Comparison of ENCODE assay signal across 8 cellular contexts in genomic region chr1:204647114-204647804, GRCh38. TPM values are rescaled to one million over a fixed set of nuclear protein-coding genes. Genes with fewer than 3 reads are reported as not detected.
A peak's percentile ranks its signal among the peaks of the same experiment; 100 is the strongest.
DNase-seq lines count a peak whose midpoint lies in the region; ATAC-seq and TF ChIP-seq lines count a peak whose summit lies in the region.

No MANE protein-coding gene starts in this region.

- DNase-seq in COLO668 (lab: John Stamatoyannopoulos, UW; ENCODE audit: unreplicated experiment), result peak; percentile 39
- DNase-seq in GM19240 (ENCODE audit: insufficient read length, low spot score), result peak; percentile 60
- peak; percentile 81 to 86 for DNase-seq in erythroblast (lab: John Stamatoyannopoulos, UW)
- peak; percentile 85 for DNase-seq in renal cortical epithelial cell (ENCODE audit: low read depth)

- TF ChIP-seq POLR2A in erythroblast (IDR thresholded peaks at IDR 0.05; ENCODE audit: low read length), result no peak

- ATAC-seq in HG02763 (IDR thresholded peaks at IDR 0.05; ENCODE audit: unreplicated experiment) (no peak), HG03175 (IDR thresholded peaks at IDR 0.05; ENCODE audit: unreplicated experiment) (no peak), GM18520 (IDR thresholded peaks at IDR 0.05; ENCODE audit: unreplicated experiment) (no peak)

TF ChIP-seq in PFSK-1, 5 proteins besides CTCF, POLR2A, EP300 and RAD21:
- TF ChIP-seq SIN3A (IDR thresholded peaks at IDR 0.05; ENCODE audit: borderline replicate concordance, insufficient read depth, low read length) (peak; percentile 68; the same call in 1 of the 2 replicates), TAF1 (IDR thresholded peaks at IDR 0.05; ENCODE audit: borderline replicate concordance, insufficient read depth, low read length) (no peak), POLR2AphosphoS5 (IDR thresholded peaks at IDR 0.05; ENCODE audit: low read depth, low read length) (no peak), REST (IDR thresholded peaks at IDR 0.05; ENCODE audit: insufficient read depth in 1 of 2, low read depth in 2 of 2, low read length in 2 of 2) (peak; percentile 95 to 99), FOXP2 (optimal IDR thresholded peaks at IDR 0.05; ENCODE audit: borderline replicate concordance, extremely low read depth, extremely low read length, insufficient read depth) (no peak)
TF ChIP-seq in PFSK-1: peak in this region for 2.

RNA-seq across cellular contexts. Expression of gene LRRN2, which starts 38.3 kb away (rescaled TPM):
- polyA plus RNA-seq in PFSK-1 (2012; ENCODE audit: insufficient read length, low read depth), result 0.05 TPM
- 0.35 and 8.1 TPM in 2 replicates for total RNA-seq in renal cortical epithelial cell
